In genomic region chr11:43947003-43947500, GRCh38 we compare ENCODE assay signal across 1 cellular context.
TF ChIP-seq lines count a peak whose summit lies in the region.

No MANE protein-coding gene starts in this region.

TF ChIP-seq in K562, 482 proteins besides CTCF, POLR2A, EP300 and RAD21 (continued from another document and continues in another):
- TF ChIP-seq ARID3B (CRISPR knock-in tag; IDR thresholded peaks at IDR 0.05; ENCODE audit: borderline replicate concordance) (no peak), ELF1 (tag; IDR thresholded peaks at IDR 0.05) (no peak), CC2D1A (IDR thresholded peaks at IDR 0.05) (0 out of 2 replicates have a peak, but pooled peaks have one; percentile 7), VEZF1 (CRISPR knock-in tag; IDR thresholded peaks at IDR 0.05) (peak; percentile 40), NR4A1 (CRISPR knock-in tag; IDR thresholded peaks at IDR 0.05) (no peak), NR4A1 (tag; IDR thresholded peaks at IDR 0.05) (0 out of 2 replicates have a peak, but pooled peaks have one; percentile 47), MAZ (CRISPR knock-in tag; conservative IDR thresholded peaks at IDR 0.05 in 1 of 2, IDR thresholded peaks at IDR 0.05 in 1 of 2) (peak; percentile 24 to 72; a peak in 2 of 4 replicates), MYNN (IDR thresholded peaks at IDR 0.05) (peak; percentile 31; the same call in 1 of the 2 replicates), MYNN (CRISPR knock-in tag; IDR thresholded peaks at IDR 0.05) (no peak), ZNF717 (CRISPR knock-in tag; IDR thresholded peaks at IDR 0.05) (no peak), CBX3 (IDR thresholded peaks at IDR 0.05; ENCODE audit: borderline replicate concordance in 1 of 2, low read length in 2 of 2) (peak in 1 of 2 experiments; percentile 32; a peak in 1 of 3 replicates), MCM3 (IDR thresholded peaks at IDR 0.05) (no peak), RBFOX2 (IDR thresholded peaks at IDR 0.05; ENCODE audit: low read depth, low read length) (0 out of 2 replicates have a peak, but pooled peaks have one; percentile 25), MAFK (IDR thresholded peaks at IDR 0.05; ENCODE audit: low read length) (no peak), HNRNPL (IDR thresholded peaks at IDR 0.05; ENCODE audit: low read depth, low read length) (no peak), EZH2 (IDR thresholded peaks at IDR 0.05; ENCODE audit: borderline replicate concordance, low read depth, low read length) (no peak), CTCFL (IDR thresholded peaks at IDR 0.05; ENCODE audit: borderline replicate concordance, insufficient read depth, low read depth, low read length, poor library complexity, severe bottlenecking) (peak; percentile 89), DIDO1 (tag; IDR thresholded peaks at IDR 0.05; ENCODE audit: low read depth) (peak; percentile 43; the same call in 1 of the 2 replicates), MYBL2 (IDR thresholded peaks at IDR 0.05; ENCODE audit: low read depth) (no peak), MYBL2 (CRISPR knock-in tag; IDR thresholded peaks at IDR 0.05; ENCODE audit: borderline replicate concordance) (no peak), USF1 (CRISPR knock-in tag; IDR thresholded peaks at IDR 0.05) (peak; percentile 92), E2F5 (CRISPR knock-in tag; IDR thresholded peaks at IDR 0.05) (no peak), RB1 (IDR thresholded peaks at IDR 0.05; ENCODE audit: low read depth) (peak; percentile 41; the same call in 1 of the 2 replicates), TOE1 (IDR thresholded peaks at IDR 0.05; ENCODE audit: borderline replicate concordance) (0 out of 2 replicates have a peak, but pooled peaks have one; percentile 48), TOE1 (CRISPR knock-in tag; IDR thresholded peaks at IDR 0.05; ENCODE audit: borderline replicate concordance, low read depth) (no peak), MAX (CRISPR knock-in tag; IDR thresholded peaks at IDR 0.05) (peak; percentile 71), SRF (CRISPR knock-in tag; IDR thresholded peaks at IDR 0.05) (peak in 1 of 2 experiments; percentile 24; a peak in 1 of 4 replicates), SMC3 (conservative IDR thresholded peaks at IDR 0.05; ENCODE audit: insufficient read depth, low read depth, low read length) (0 out of 2 replicates have a peak, but pooled peaks have one; percentile 21), NRF1 (conservative IDR thresholded peaks at IDR 0.05 in 1 of 2, IDR thresholded peaks at IDR 0.05 in 1 of 2) (0 out of 4 replicates have a peak, but pooled peaks have one; percentile 13 to 18), MITF (IDR thresholded peaks at IDR 0.05) (0 out of 2 replicates have a peak, but pooled peaks have one; percentile 22), USF2 (CRISPR knock-in tag; IDR thresholded peaks at IDR 0.05) (peak; percentile 82), RAD51 (IDR thresholded peaks at IDR 0.05; ENCODE audit: borderline replicate concordance, low read depth) (peak; percentile 81), PCBP1 (IDR thresholded peaks at IDR 0.05; ENCODE audit: low read depth, low read length, poor library complexity, severe bottlenecking) (no peak), DLX4 (CRISPR knock-in tag; IDR thresholded peaks at IDR 0.05) (no peak), ZKSCAN3 (CRISPR knock-in tag; IDR thresholded peaks at IDR 0.05) (no peak), CREM (IDR thresholded peaks at IDR 0.05; ENCODE audit: low read depth) (peak; percentile 47; the same call in 1 of the 2 replicates), PHB2 (IDR thresholded peaks at IDR 0.05; ENCODE audit: low read depth) (no peak), FOXK2 (conservative IDR thresholded peaks at IDR 0.05 in 1 of 2, IDR thresholded peaks at IDR 0.05 in 1 of 2; ENCODE audit: low read depth in 2 of 2) (0 out of 4 replicates have a peak, but pooled peaks of 1 of the 2 experiments have one; percentile 15), BCLAF1 (IDR thresholded peaks at IDR 0.05; ENCODE audit: borderline replicate concordance in 1 of 2, control insufficient read depth in 1 of 2, low read depth in 2 of 2, low read length in 1 of 2) (no peak), FOXA1 (IDR thresholded peaks at IDR 0.05; ENCODE audit: borderline replicate concordance) (no peak), HCFC1 (IDR thresholded peaks at IDR 0.05; ENCODE audit: low read depth, low read length) (0 out of 2 replicates have a peak, but pooled peaks have one; percentile 15), BRCA1 (IDR thresholded peaks at IDR 0.05) (no peak), BRCA1 (CRISPR knock-in tag; IDR thresholded peaks at IDR 0.05) (no peak), SP1 (CRISPR knock-in tag; IDR thresholded peaks at IDR 0.05) (no peak), KLF10 (CRISPR knock-in tag; IDR thresholded peaks at IDR 0.05) (no peak), HDAC3 (IDR thresholded peaks at IDR 0.05; ENCODE audit: borderline replicate concordance, partially characterized antibody) (no peak), JUND (IDR thresholded peaks at IDR 0.05; ENCODE audit: borderline replicate concordance, low read depth, low read length) (peak; percentile 28; the same call in 1 of the 2 replicates), JUND (tag; IDR thresholded peaks at IDR 0.05; ENCODE audit: borderline replicate concordance, low read depth, low read length) (no peak; the same call in 2 of the 3 replicates), ZNF592 (IDR thresholded peaks at IDR 0.05) (peak; percentile 47)
